Comparison of ENCODE assay signal across 22 cellular contexts in the genomic region with DNA sequence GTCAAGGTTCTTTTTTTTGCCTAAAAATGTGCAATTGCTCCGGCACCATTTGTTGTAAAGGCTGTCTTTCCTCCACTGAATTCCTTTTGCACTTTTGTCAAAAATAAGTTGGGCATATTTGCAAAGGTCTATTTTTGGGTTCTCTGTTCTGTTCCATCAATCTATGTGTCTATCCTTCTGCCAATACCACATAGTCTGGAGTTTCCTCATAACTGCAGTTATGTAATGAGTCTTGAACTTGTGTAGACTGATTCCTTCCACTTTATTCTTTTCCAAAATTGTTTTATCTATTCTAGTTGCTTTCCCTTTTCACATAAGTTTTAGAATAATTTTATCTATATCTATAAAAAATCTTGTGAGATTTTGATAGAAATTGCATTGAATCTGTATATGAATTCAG. TPM values are rescaled to one million over a fixed set of nuclear protein-coding genes. Genes with fewer than 3 reads are reported as not detected.
"Had no signal": no experiment of that assay in that cellular context is flagged by ENCODE, and none has a peak within 500 bp of the region (broad histone marks: within the 10 kb centered on the region; RNA-seq: fewer than 3 reads in every experiment).

No MANE protein-coding gene starts in this region.

- H3K27me3 ChIP-seq: SJSA1 had no signal

- H3K4me3 Mint-ChIP-seq: IgD-negative memory B cell had no signal

- H3K36me3 ChIP-seq: SJSA1 had no signal

- H3K4me2 ChIP-seq: KMS-11 had no signal

- H3K36me3 Mint-ChIP-seq: IgD-negative memory B cell had no signal

- DNase-seq: Kasumi-1, NCI-H1092, NCI-H1105 treated with DMSO at 0.1 percent for 48 hours, NCI-H1417 treated with DMSO at 0.1 percent for 48 hours, NCI-H146, NCI-H1694 treated with DMSO at 0.1 percent for 48 hours, NCI-H2029, NCI-H2081 treated with DMSO at 0.1 percent for 48 hours, NCI-H2171, NCI-H446, NCI-H510A, NCI-H524 treated with DMSO at 0.1 percent for 48 hours, NCI-H774, Right ventricle myocardium superior, SIG-M5 had no signal

- H3K27ac ChIP-seq: KMS-11, SJSA1, SK-N-MC had no signal

- H3K9ac ChIP-seq: KMS-11 had no signal

- H3K27ac Mint-ChIP-seq: IgD-negative memory B cell had no signal

- H3K9me3 ChIP-seq: SJSA1 had no signal

- H3K4me3 ChIP-seq: K562, SJSA1, SK-N-MC had no signal

- H3K4me1 ChIP-seq: SJSA1 had no signal

- ATAC-seq: K562 had no signal

RNA-seq across cellular contexts. Expression of a gene that starts 6.7 kb away (rescaled TPM):
- total RNA-seq: HT1080, M059J, SJSA1 had no signal

RNA-seq across cellular contexts. Expression of a gene that starts 30.7 kb away (rescaled TPM):
- total RNA-seq: HT1080, K562, M059J, Right ventricle myocardium superior, SJSA1 had no signal

RNA-seq across cellular contexts. Expression of a gene that starts 44.8 kb away (rescaled TPM):
- total RNA-seq: HT1080, K562, M059J, Right ventricle myocardium superior, SJSA1 had no signal
